Comparison of ENCODE assay signal across 23 cellular contexts in genomic region chr3:163924600-163924999, GRCh38.
DNase-seq lines count a peak whose midpoint lies in the region; ATAC-seq and TF ChIP-seq lines count a peak whose summit lies in the region.
"Had no signal": no experiment of that assay in that cellular context is flagged by ENCODE, and none has a peak within 500 bp of the region (broad histone marks: within the 10 kb centered on the region; RNA-seq: fewer than 3 reads in every experiment).

No MANE protein-coding gene starts in this region.

- H3K9me3 ChIP-seq in OCI-LY3 (ENCODE audit: insufficient read depth, low read length): no peaks in the 10 kb centered on the region
- H3K9me3 ChIP-seq in left lung: no peaks in the 10 kb centered on the region
- H3K9me3 ChIP-seq in heart left ventricle: no peaks in the 10 kb centered on the region
- H3K9me3 ChIP-seq: colonic mucosa had no signal

- H3K27ac Mint-ChIP-seq in activated CD8-positive, alpha-beta memory T cell treated with anti-CD3 and anti-CD28 coated beads, Interleukin-2, amount 10 ng/mL, durations not matched to agents 7 days and 5 days: no peak overlapping the region
- H3K27ac Mint-ChIP-seq: activated CD8-positive, alpha-beta T cell treated with anti-CD3 and anti-CD28 coated beads, Interleukin-2, amount 10 ng/mL, durations not matched to agents 7 days and 5 days; activated naive CD4-positive, alpha-beta T cell treated with anti-CD3 and anti-CD28 coated beads for 36 hours; activated T-cell treated with anti-CD3 and anti-CD28 coated beads, Interleukin-2, amount 50 U/mL, for 24 hours; CD4-positive, alpha-beta T cell; memory B cell had no signal

- H2AFZ ChIP-seq in OCI-LY3 (ENCODE audit: low read depth, low read length): peak overlapping the region; percentile 71

- H3K4me2 ChIP-seq in OCI-LY3 (ENCODE audit: low read length): peak overlapping the region; percentile 36

- TF ChIP-seq POLR2A in heart left ventricle (IDR thresholded peaks at IDR 0.05): no peak

- H3K9me3 Mint-ChIP-seq in activated CD8-positive, alpha-beta memory T cell treated with anti-CD3 and anti-CD28 coated beads, Interleukin-2, amount 10 ng/mL, durations not matched to agents 7 days and 5 days (ENCODE audit: low read depth): peaks cover 3% of the 10 kb centered on the region

- H3K27ac ChIP-seq in OCI-LY3 (ENCODE audit: low read length) (no peak overlapping the region), left lung (no peak overlapping the region), heart left ventricle (no peak overlapping the region)
- H3K27ac ChIP-seq: colonic mucosa had no signal

- H3K36me3 ChIP-seq in OCI-LY3 (replicated peaks; ENCODE audit: low read depth, low read length): no peaks in the 10 kb centered on the region
- H3K36me3 ChIP-seq in left lung: no peaks in the 10 kb centered on the region
- H3K36me3 ChIP-seq in heart left ventricle: no peaks in the 10 kb centered on the region
- H3K36me3 ChIP-seq: colonic mucosa had no signal

- no peak overlapping the region for H3K4me3 ChIP-seq in OCI-LY3 (ENCODE audit: low read length)
- no peak overlapping the region for H3K4me3 ChIP-seq in left lung
- no peak overlapping the region for H3K4me3 ChIP-seq in heart left ventricle
- H3K4me3 ChIP-seq: colonic mucosa had no signal

- no peak overlapping the region for H3K4me3 Mint-ChIP-seq in activated CD8-positive, alpha-beta memory T cell treated with anti-CD3 and anti-CD28 coated beads, Interleukin-2, amount 10 ng/mL, durations not matched to agents 7 days and 5 days
- H3K4me3 Mint-ChIP-seq: activated CD8-positive, alpha-beta T cell treated with anti-CD3 and anti-CD28 coated beads, Interleukin-2, amount 10 ng/mL, durations not matched to agents 7 days and 5 days; activated naive CD4-positive, alpha-beta T cell treated with anti-CD3 and anti-CD28 coated beads for 36 hours; activated T-cell treated with anti-CD3 and anti-CD28 coated beads, Interleukin-2, amount 50 U/mL, for 24 hours; CD4-positive, alpha-beta T cell; memory B cell; naive B cell had no signal

- H3K9ac ChIP-seq in OCI-LY3 (ENCODE audit: low read length): no peak overlapping the region

- ATAC-seq in left lung (peak; percentile 66), heart left ventricle (no peak)
- no peak for ATAC-seq in activated CD8-positive, alpha-beta memory T cell treated with anti-CD3 and anti-CD28 coated beads, Interleukin-2, amount 10 ng/mL, durations not matched to agents 7 days and 5 days
- ATAC-seq: activated CD8-positive, alpha-beta T cell treated with anti-CD3 and anti-CD28 coated beads, Interleukin-2, amount 10 ng/mL, durations not matched to agents 7 days and 5 days; HepG2 had no signal

- WGBS in heart left ventricle, 4 donors: 54 to 66% (median 60%) methylated on average over 6 of the region's 6 CpGs

- TF ChIP-seq CTCF in OCI-LY3 (IDR thresholded peaks at IDR 0.05; ENCODE audit: low read depth, low read length) (no peak), left lung (IDR thresholded peaks at IDR 0.05) (no peak), heart left ventricle (IDR thresholded peaks at IDR 0.05) (no peak)

- no peaks in the 10 kb centered on the region for H3K36me3 Mint-ChIP-seq in activated CD8-positive, alpha-beta memory T cell treated with anti-CD3 and anti-CD28 coated beads, Interleukin-2, amount 10 ng/mL, durations not matched to agents 7 days and 5 days
- H3K36me3 Mint-ChIP-seq: memory B cell, naive B cell had no signal

- no peaks in the 10 kb centered on the region for H3K27me3 Mint-ChIP-seq in activated CD8-positive, alpha-beta memory T cell treated with anti-CD3 and anti-CD28 coated beads, Interleukin-2, amount 10 ng/mL, durations not matched to agents 7 days and 5 days
- H3K27me3 Mint-ChIP-seq: activated T-cell treated with anti-CD3 and anti-CD28 coated beads, Interleukin-2, amount 50 U/mL, for 24 hours; CD4-positive, alpha-beta T cell; memory B cell; naive B cell had no signal

- DNase-seq in DMS53 treated with DMSO at 0.1 percent for 48 hours (lab: John Stamatoyannopoulos, UW; ENCODE audit: unreplicated experiment) (peak; percentile 54), NAMALWA (ENCODE audit: low spot score) (peak; percentile 58), left lung (no peak), heart left ventricle (no peak), LoVo (ENCODE audit: low spot score) (no peak)
- no peak for DNase-seq in activated CD8-positive, alpha-beta memory T cell treated with anti-CD3 and anti-CD28 coated beads, Interleukin-2, amount 10 ng/mL, durations not matched to agents 7 days and 5 days
- DNase-seq: activated CD4-positive, CD25-positive, alpha-beta regulatory T cell treated with anti-CD3 and anti-CD28 coated beads, Interleukin-2, amount 50 U/mL, for 72 hours; activated CD8-positive, alpha-beta T cell treated with anti-CD3 and anti-CD28 coated beads, Interleukin-2, amount 10 ng/mL, durations not matched to agents 7 days and 5 days; activated naive CD4-positive, alpha-beta T cell treated with anti-CD3 and anti-CD28 coated beads for 36 hours; activated T-cell treated with anti-CD3 and anti-CD28 coated beads, Interleukin-2, amount 50 U/mL, for 24 hours; amniotic stem cell; CD4-positive, alpha-beta T cell; colonic mucosa; naive B cell; NCI-H1417 treated with DMSO at 0.1 percent for 48 hours; NCI-H2171 treated with DMSO at 0.1 percent for 48 hours; occipital lobe; stimulated activated CD4-positive, alpha-beta T cell treated with anti-CD3 and anti-CD28 coated beads, Interleukin-2, amount 100 ng/mL, for 48 hours; stimulated activated naive CD4-positive, alpha-beta T cell; T1000 had no signal

- CTCF ChIA-PET in activated CD8-positive, alpha-beta memory T cell treated with anti-CD3 and anti-CD28 coated beads, Interleukin-2, amount 10 ng/mL, durations not matched to agents 7 days and 5 days (lab: Charles Lee): no interaction called here

- H3K4me1 ChIP-seq in OCI-LY3 (ENCODE audit: low read length) (peaks cover 5% of the 10 kb centered on the region; the same call in 1 of the 2 replicates), left lung (no peaks in the 10 kb centered on the region), heart left ventricle (no peaks in the 10 kb centered on the region)
- H3K4me1 ChIP-seq: colonic mucosa had no signal

- H4K20me1 ChIP-seq in OCI-LY3 (ENCODE audit: insufficient read depth, low read length): no peaks in the 10 kb centered on the region

- no peaks in the 10 kb centered on the region for H3K4me1 Mint-ChIP-seq in activated CD8-positive, alpha-beta memory T cell treated with anti-CD3 and anti-CD28 coated beads, Interleukin-2, amount 10 ng/mL, durations not matched to agents 7 days and 5 days
- H3K4me1 Mint-ChIP-seq: memory B cell, naive B cell had no signal

- intact Hi-C loops in left lung (cut with DNase I) (no loop called here), heart left ventricle (cut with DNase I) (no loop called here)

- no peaks in the 10 kb centered on the region for H3K27me3 ChIP-seq in OCI-LY3 (ENCODE audit: low read depth, low read length)
- no peaks in the 10 kb centered on the region for H3K27me3 ChIP-seq in left lung
- peaks cover 0 to 4% (median 0%) of the 10 kb centered on the region in 9 donors for H3K27me3 ChIP-seq in heart left ventricle
- H3K27me3 ChIP-seq: colonic mucosa had no signal

- H3K79me2 ChIP-seq in OCI-LY3 (ENCODE audit: low read length): no peaks in the 10 kb centered on the region

Comparison
In these comparisons a context has a peak if more than half of its experiments do, and no peak if none do; other contexts are left out.
1. DNase-seq: peak in DMS53 treated with DMSO at 0.1 percent for 48 hours (single experiment) and NAMALWA (single experiment); none in left lung (0 of 2), activated CD8-positive, alpha-beta memory T cell treated with anti-CD3 and anti-CD28 coated beads, Interleukin-2, amount 10 ng/mL, durations not matched to agents 7 days and 5 days (single experiment), heart left ventricle (0 of 5) and LoVo (single experiment).